Comparison of ENCODE assay signal across 1 cellular context in genomic region chr6:17565399-17565798, GRCh38.
TF ChIP-seq lines count a peak whose summit lies in the region.

No MANE protein-coding gene starts in this region.

TF ChIP-seq in GM23338, 12 proteins besides CTCF, POLR2A, EP300 and RAD21 (continued from another document):
- no peak for TF ChIP-seq REST (IDR thresholded peaks at IDR 0.05; ENCODE audit: unreplicated experiment)
- no peak for TF ChIP-seq ETS1 (IDR thresholded peaks at IDR 0.05)
- TF ChIP-seq EZH2 (IDR thresholded peaks at IDR 0.05; ENCODE audit: low read depth, unreplicated experiment) = no peak
- TF ChIP-seq CREB1 (CRISPR knock-in tag; IDR thresholded peaks at IDR 0.05; ENCODE audit: low read depth) = no peak
- TF ChIP-seq JUNB (IDR thresholded peaks at IDR 0.05; ENCODE audit: unreplicated experiment) = no peak
